15 cellular contexts compared by ENCODE assay signal in genomic region chr13:80658705-80659104, GRCh38.
DNase-seq lines count a peak whose midpoint lies in the region; ATAC-seq and TF ChIP-seq lines count a peak whose summit lies in the region.
"Had no signal": no experiment of that assay in that cellular context is flagged by ENCODE, and none has a peak within 500 bp of the region (broad histone marks: within the 10 kb centered on the region; RNA-seq: fewer than 3 reads in every experiment).

No MANE protein-coding gene starts in this region.

- H3K9me3 Mint-ChIP-seq in stimulated activated memory B cell treated with anti-CD40 and anti-IgM and Interleukin-4, amounts not matched to agents 10 μg/mL and 1 μg/mL and 100 μg/mL, for 72 hours = peaks cover 5% of the 10 kb centered on the region
- peaks cover 0 to 10% of the 10 kb centered on the region in 2 donors for H3K9me3 Mint-ChIP-seq in stimulated activated naive B cell treated with anti-CD40 and anti-IgM and Interleukin-4, amounts not matched to agents 10 μg/mL and 1 μg/mL and 100 μg/mL, for 72 hours
- H3K9me3 Mint-ChIP-seq in activated CD8-positive, alpha-beta T cell treated with anti-CD3 and anti-CD28 coated beads for 36 hours = no peaks in the 10 kb centered on the region

- no peaks in the 10 kb centered on the region for H4K20me1 ChIP-seq in GM23248 (ENCODE audit: insufficient read depth)

- H3K27ac ChIP-seq in GM23248 = no peak overlapping the region

- no peak overlapping the region for H3K4me3 Mint-ChIP-seq in stimulated activated memory B cell treated with anti-CD40 and anti-IgM and Interleukin-4, amounts not matched to agents 10 μg/mL and 1 μg/mL and 100 μg/mL, for 72 hours
- no peak overlapping the region for H3K4me3 Mint-ChIP-seq in stimulated activated naive B cell treated with anti-CD40 and anti-IgM and Interleukin-4, amounts not matched to agents 10 μg/mL and 1 μg/mL and 100 μg/mL, for 72 hours
- H3K4me3 Mint-ChIP-seq in activated CD8-positive, alpha-beta T cell treated with anti-CD3 and anti-CD28 coated beads for 36 hours = no peak overlapping the region
- H3K4me3 Mint-ChIP-seq: CD4-positive, alpha-beta memory T cell had no signal

- in situ Hi-C loops in GM23248 (cut with MboI) = no loop called here

- intact Hi-C loops in sciatic nerve (cut with DNase I) = no loop called here
- intact Hi-C loops in activated CD8-positive, alpha-beta T cell treated with anti-CD3 and anti-CD28 coated beads for 36 hours (cut with micrococcal nuclease) = no loop called here

- H3K27me3 ChIP-seq in GM23248 (replicated peaks; ENCODE audit: insufficient read depth) = no peaks in the 10 kb centered on the region

- no peak overlapping the region for H2AFZ ChIP-seq in GM23248

- POLR2A ChIA-PET in activated CD8-positive, alpha-beta T cell treated with anti-CD3 and anti-CD28 coated beads for 36 hours (lab: Charles Lee) = no interaction called here

- H3K4me3 ChIP-seq in GM23248 = no peak overlapping the region

- no peaks in the 10 kb centered on the region for H3K9me2 ChIP-seq in GM23248 (ENCODE audit: insufficient read depth)

- no peak overlapping the region for H3K27ac Mint-ChIP-seq in stimulated activated memory B cell treated with anti-CD40 and anti-IgM and Interleukin-4, amounts not matched to agents 10 μg/mL and 1 μg/mL and 100 μg/mL, for 72 hours
- no peak overlapping the region for H3K27ac Mint-ChIP-seq in stimulated activated naive B cell treated with anti-CD40 and anti-IgM and Interleukin-4, amounts not matched to agents 10 μg/mL and 1 μg/mL and 100 μg/mL, for 72 hours
- H3K27ac Mint-ChIP-seq in activated CD8-positive, alpha-beta T cell treated with anti-CD3 and anti-CD28 coated beads for 36 hours = no peak overlapping the region
- H3K27ac Mint-ChIP-seq: CD4-positive, alpha-beta memory T cell had no signal

- WGBS in GM23248 (ENCODE audit: low coverage in 1 of 2, low lambda C conversion rate in 2 of 2, missing lambda C conversion rate in 2 of 2), 2 experiments = 61 to 67% methylated on average over 13 to 16 of the region's 16 CpGs

- CTCF ChIA-PET in activated CD8-positive, alpha-beta T cell treated with anti-CD3 and anti-CD28 coated beads for 36 hours (lab: Charles Lee) = no interaction called here

- ATAC-seq in sciatic nerve = peak; percentile 15
- ATAC-seq in stimulated activated memory B cell treated with anti-CD40 and anti-IgM and Interleukin-4, amounts not matched to agents 10 μg/mL and 1 μg/mL and 100 μg/mL, for 72 hours = peak; percentile 40
- no peak for ATAC-seq in stimulated activated naive B cell treated with anti-CD40 and anti-IgM and Interleukin-4, amounts not matched to agents 10 μg/mL and 1 μg/mL and 100 μg/mL, for 72 hours (replicated peaks)
- ATAC-seq in activated CD8-positive, alpha-beta T cell treated with anti-CD3 and anti-CD28 coated beads for 36 hours = no peak

- no peak overlapping the region for H3K9ac ChIP-seq in GM23248

- H3K4me2 ChIP-seq in GM23248 (ENCODE audit: unreplicated experiment) = no peak overlapping the region

- TF ChIP-seq CTCF in activated CD8-positive, alpha-beta T cell treated with anti-CD3 and anti-CD28 coated beads for 36 hours (IDR thresholded peaks at IDR 0.05) = no peak

- no peaks in the 10 kb centered on the region for H3F3A ChIP-seq in GM23248 (ENCODE audit: insufficient read depth)

- no peaks in the 10 kb centered on the region for H3K9me3 ChIP-seq in GM23248 (ENCODE audit: low read depth)

- no peaks in the 10 kb centered on the region for H3K27me3 Mint-ChIP-seq in stimulated activated memory B cell treated with anti-CD40 and anti-IgM and Interleukin-4, amounts not matched to agents 10 μg/mL and 1 μg/mL and 100 μg/mL, for 72 hours
- no peaks in the 10 kb centered on the region for H3K27me3 Mint-ChIP-seq in stimulated activated naive B cell treated with anti-CD40 and anti-IgM and Interleukin-4, amounts not matched to agents 10 μg/mL and 1 μg/mL and 100 μg/mL, for 72 hours
- H3K27me3 Mint-ChIP-seq in activated CD8-positive, alpha-beta T cell treated with anti-CD3 and anti-CD28 coated beads for 36 hours = peaks cover under 1% of the 10 kb centered on the region

- no peaks in the 10 kb centered on the region for H3K4me1 Mint-ChIP-seq in stimulated activated memory B cell treated with anti-CD40 and anti-IgM and Interleukin-4, amounts not matched to agents 10 μg/mL and 1 μg/mL and 100 μg/mL, for 72 hours
- peaks cover 0 to 7% of the 10 kb centered on the region in 2 donors for H3K4me1 Mint-ChIP-seq in stimulated activated naive B cell treated with anti-CD40 and anti-IgM and Interleukin-4, amounts not matched to agents 10 μg/mL and 1 μg/mL and 100 μg/mL, for 72 hours
- no peaks in the 10 kb centered on the region for H3K4me1 Mint-ChIP-seq in activated CD8-positive, alpha-beta T cell treated with anti-CD3 and anti-CD28 coated beads for 36 hours (ENCODE audit: low read depth)
- H3K4me1 Mint-ChIP-seq: CD4-positive, alpha-beta memory T cell had no signal

- H3K79me2 ChIP-seq in GM23248 (ENCODE audit: insufficient read depth) = no peaks in the 10 kb centered on the region

- H3K4me1 ChIP-seq in GM23248 (ENCODE audit: insufficient read depth) = no peaks in the 10 kb centered on the region

- DNase-seq in mesenteric fat pad (ENCODE audit: low spot score) (peak; percentile 84), sciatic nerve (ENCODE audit: low spot score) (no peak), GM23248 (no peak)
- DNase-seq in stimulated activated naive B cell treated with anti-CD40 and anti-IgM and Interleukin-4, amounts not matched to agents 10 μg/mL and 1 μg/mL and 100 μg/mL, for 72 hours = no peak
- no peak for DNase-seq in activated CD8-positive, alpha-beta T cell treated with anti-CD3 and anti-CD28 coated beads for 36 hours
- DNase-seq: C1 segment of cervical spinal cord; Calu3; CD4-positive, alpha-beta memory T cell; COR-L47; DMS53; DMS79 treated with DMSO at 0.1 percent for 48 hours; GF-D8; H7; HCEC 1CT had no signal

- no peaks in the 10 kb centered on the region for H3K36me3 Mint-ChIP-seq in stimulated activated memory B cell treated with anti-CD40 and anti-IgM and Interleukin-4, amounts not matched to agents 10 μg/mL and 1 μg/mL and 100 μg/mL, for 72 hours
- peaks cover 0 to 4% of the 10 kb centered on the region in 2 donors for H3K36me3 Mint-ChIP-seq in stimulated activated naive B cell treated with anti-CD40 and anti-IgM and Interleukin-4, amounts not matched to agents 10 μg/mL and 1 μg/mL and 100 μg/mL, for 72 hours
- no peaks in the 10 kb centered on the region for H3K36me3 Mint-ChIP-seq in activated CD8-positive, alpha-beta T cell treated with anti-CD3 and anti-CD28 coated beads for 36 hours (ENCODE audit: low read depth)
- H3K36me3 Mint-ChIP-seq: CD4-positive, alpha-beta memory T cell had no signal

- H3K36me3 ChIP-seq in GM23248 (ENCODE audit: low read depth) = no peaks in the 10 kb centered on the region

Comparison
In these comparisons a context has a peak if more than half of its experiments do, and no peak if none do; other contexts are left out.
1. ATAC-seq: peak in sciatic nerve (single experiment) and stimulated activated memory B cell treated with anti-CD40 and anti-IgM and Interleukin-4, amounts not matched to agents 10 μg/mL and 1 μg/mL and 100 μg/mL, for 72 hours (single experiment); none in stimulated activated naive B cell treated with anti-CD40 and anti-IgM and Interleukin-4, amounts not matched to agents 10 μg/mL and 1 μg/mL and 100 μg/mL, for 72 hours (0 of 2) and activated CD8-positive, alpha-beta T cell treated with anti-CD3 and anti-CD28 coated beads for 36 hours (single experiment).